ENCODE assay signal across 8 cellular contexts in genomic region chr3:49689046-49689886, GRCh38. TPM values are rescaled to one million over a fixed set of nuclear protein-coding genes. Genes with fewer than 3 reads are reported as not detected.
DNase-seq lines count a peak whose midpoint lies in the region; ATAC-seq and TF ChIP-seq lines count a peak whose summit lies in the region.

MST1 (minus strand) TSS chr3:49689474; CDS start chr3:49688691, 783 bp downstream.
RNF123 (plus strand) TSS chr3:49689557; CDS start chr3:49691166, 1,609 bp downstream.

- TF ChIP-seq POLR2A in testis (IDR thresholded peaks at IDR 0.05) = no peak

- peak in 1 of 3 donors; percentile 13 for TF ChIP-seq CTCF in omental fat pad (IDR thresholded peaks at IDR 0.05)
- TF ChIP-seq CTCF in testis (IDR thresholded peaks at IDR 0.05) = peak in 2 of 3 experiments; percentile 18 to 43

- H3K4me3 ChIP-seq in MG63 (peak within 1 kb of the TSS; percentile 86), testis (peak within 1 kb of the TSS; percentile 89 to 98)

- ATAC-seq in GM21737 (IDR thresholded peaks at IDR 0.05; ENCODE audit: unreplicated experiment) (peak; percentile 41), omental fat pad (ENCODE audit: low FRiP score) (peak; percentile 50)

- 1 to 3% methylated on average over 28 to 35 of the region's 63 CpGs for WGBS in testis, 2 donors

- peaks cover 11% of the 10 kb centered on the region for H3K4me1 ChIP-seq in testis

- H3K36me3 ChIP-seq in MG63 (no peaks in the 10 kb centered on the region), testis (ENCODE audit: low read depth, missing control alignments) (no peaks in the 10 kb centered on the region)

- peak; percentile 97 for DNase-seq in COLO829 (ENCODE audit: low spot score)
- DNase-seq in MG63 = peak; percentile 85
- peak; percentile 87 to 89 for DNase-seq in activated T-helper 1 cell treated with anti-CD3 and anti-CD28 coated beads, Interleukin-2, amount 50 U/mL, for 16 hours (ENCODE audit: low read depth in 1 of 2, low spot score in 1 of 2)
- peak; percentile 78 for DNase-seq in foreskin melanocyte
- peak; percentile 75 for DNase-seq in omental fat pad (ENCODE audit: low spot score)
- DNase-seq in testis = peak; percentile 87
- DNase-seq in SHP77 treated with DMSO at 0.1 percent for 48 hours (lab: John Stamatoyannopoulos, UW) = no peak

- H3K27me3 ChIP-seq in MG63 = no peaks in the 10 kb centered on the region
- no peaks in the 10 kb centered on the region for H3K27me3 ChIP-seq in testis

- intact Hi-C loops in testis (cut with DNase I; ENCODE audit: low total_unique reads) = no loop called here

- H3K27ac ChIP-seq in testis = peak within 1 kb of the TSS; percentile 77 to 82

- H3K9me3 ChIP-seq in MG63 (no peaks in the 10 kb centered on the region), testis (no peaks in the 10 kb centered on the region)

RNA-seq across cellular contexts. Expression of gene MST1, which starts in this region (rescaled TPM):
- total RNA-seq in MG63 (2014; rRNA removed; shearing (Covaris generic); ENCODE audit: low replicate concordance) = 0.33 TPM in 1 of 2 replicates, not detected in the other
- total RNA-seq in omental fat pad = 10 to 100 TPM in 3 of 4 donors, 1 to 10 TPM in 1; 3.5 to 94.1 (median 25.0) TPM
- total RNA-seq in testis = 10 to 100 TPM; 60.3 to 67.1 TPM
- polyA plus RNA-seq in testis (ENCODE audit: insufficient read depth, low read depth, low replicate concordance) = 73.4 TPM

RNA-seq across cellular contexts. Expression of gene RNF123, which starts in this region (rescaled TPM):
- total RNA-seq in MG63 (2014; rRNA removed; shearing (Covaris generic); ENCODE audit: low replicate concordance) = 8.5 TPM in 2 replicates
- total RNA-seq in omental fat pad (10 to 100 TPM; 22.2 to 28.7 (median 26.7) TPM), testis (10 to 100 TPM; 72.4 to 79.7 TPM)
- polyA plus RNA-seq in testis (ENCODE audit: insufficient read depth, low read depth, low replicate concordance) = 54.7 TPM
